26 cellular contexts compared by ENCODE assay signal in genomic region chr5:66869347-66869746, GRCh38.
"Had no signal": no experiment of that assay in that cellular context is flagged by ENCODE, and none has a peak within 500 bp of the region (broad histone marks: within the 10 kb centered on the region; RNA-seq: fewer than 3 reads in every experiment).

No MANE protein-coding gene starts in this region.

- H3K4me2 ChIP-seq: SK-N-SH had no signal

- DNase-seq: activated CD4-positive, alpha-beta T cell treated with anti-CD3 and anti-CD28 coated beads for 36 hours; activated CD4-positive, alpha-beta T cell treated with anti-CD3 and anti-CD28 coated beads, Interleukin-2, amount 50 U/mL, for 1 hour; activated CD8-positive, alpha-beta memory T cell treated with anti-CD3 and anti-CD28 coated beads, Interleukin-2, amount 50 U/mL, for 4 hours; activated CD8-positive, alpha-beta T cell treated with anti-CD3 and anti-CD28 coated beads for 36 hours; activated gamma-delta T cell treated with Interleukin-2 at 50 U/mL for 16 hours; activated naive CD4-positive, alpha-beta T cell treated with anti-CD3 and anti-CD28 coated beads, Interleukin-2, amount 50 U/mL, for 16 hours; activated naive CD8-positive, alpha-beta T cell treated with anti-CD3 and anti-CD28 coated beads, Interleukin-2, amount 10 ng/mL, durations not matched to agents 7 days and 5 days; activated T-cell treated with anti-CD3 and anti-CD28 coated beads, Interleukin-2, amount 50 U/mL, for 72 hours; aorta; Kasumi-1; NCI-H1105 treated with DMSO at 0.1 percent for 48 hours; NCI-H1436 treated with DMSO at 0.1 percent for 48 hours; NCI-H187; NCI-H2081; NCI-H2171; NCI-H510A treated with DMSO at 0.1 percent for 48 hours; NK-92 treated with Interleukin-12 subunit alpha and Interleukin-12 subunit beta, amount 100 ng/mL, for 24 hours; OCI-M1; Right ventricle myocardium superior; RPMI8226; SJCRH30; SK-N-SH; T-helper 1 cell; WERI-Rb-1 had no signal

- H3K27ac Mint-ChIP-seq: activated CD4-positive, alpha-beta T cell treated with anti-CD3 and anti-CD28 coated beads for 36 hours; activated CD8-positive, alpha-beta T cell treated with anti-CD3 and anti-CD28 coated beads for 36 hours; activated naive CD8-positive, alpha-beta T cell treated with anti-CD3 and anti-CD28 coated beads, Interleukin-2, amount 10 ng/mL, durations not matched to agents 7 days and 5 days; activated T-cell treated with anti-CD3 and anti-CD28 coated beads, Interleukin-2, amount 50 U/mL, for 72 hours; activated T-helper 2 cell treated with anti-CD3 and anti-CD28 coated beads, Interferon-gamma antibody, Interleukin-2, Interleukin-4, amounts not matched to agents 10 μg/mL and 5 μg/mL and 100 μg/mL, durations not matched to agents 14 hours and 24 hours and 36 hours had no signal

- H3K9ac ChIP-seq: SK-N-SH had no signal

- H3K4me1 Mint-ChIP-seq: activated CD4-positive, alpha-beta T cell treated with anti-CD3 and anti-CD28 coated beads for 36 hours; activated naive CD8-positive, alpha-beta T cell treated with anti-CD3 and anti-CD28 coated beads, Interleukin-2, amount 10 ng/mL, durations not matched to agents 7 days and 5 days had no signal

- H3K27ac ChIP-seq: SJCRH30, WERI-Rb-1 had no signal

- H3K9me3 Mint-ChIP-seq: activated CD8-positive, alpha-beta T cell treated with anti-CD3 and anti-CD28 coated beads for 36 hours; activated naive CD8-positive, alpha-beta T cell treated with anti-CD3 and anti-CD28 coated beads, Interleukin-2, amount 10 ng/mL, durations not matched to agents 7 days and 5 days; activated T-cell treated with anti-CD3 and anti-CD28 coated beads, Interleukin-2, amount 50 U/mL, for 72 hours; activated T-helper 2 cell treated with anti-CD3 and anti-CD28 coated beads, Interferon-gamma antibody, Interleukin-2, Interleukin-4, amounts not matched to agents 10 μg/mL and 5 μg/mL and 100 μg/mL, durations not matched to agents 14 hours and 24 hours and 36 hours had no signal

- H3K9me2 ChIP-seq: SK-N-SH had no signal

- H3K27me3 ChIP-seq: SJCRH30 had no signal

- H3K36me3 ChIP-seq: SJCRH30, WERI-Rb-1 had no signal

- H3K4me3 ChIP-seq: K562, SJCRH30 had no signal

- H3K4me3 Mint-ChIP-seq: activated CD4-positive, alpha-beta T cell treated with anti-CD3 and anti-CD28 coated beads for 36 hours; activated CD8-positive, alpha-beta T cell treated with anti-CD3 and anti-CD28 coated beads for 36 hours; activated naive CD8-positive, alpha-beta T cell treated with anti-CD3 and anti-CD28 coated beads, Interleukin-2, amount 10 ng/mL, durations not matched to agents 7 days and 5 days; activated T-cell treated with anti-CD3 and anti-CD28 coated beads, Interleukin-2, amount 50 U/mL, for 72 hours had no signal

- H3K9me3 ChIP-seq: SJCRH30, SK-N-SH had no signal
